ENCODE assay signal across 20 cellular contexts in the genomic region with DNA sequence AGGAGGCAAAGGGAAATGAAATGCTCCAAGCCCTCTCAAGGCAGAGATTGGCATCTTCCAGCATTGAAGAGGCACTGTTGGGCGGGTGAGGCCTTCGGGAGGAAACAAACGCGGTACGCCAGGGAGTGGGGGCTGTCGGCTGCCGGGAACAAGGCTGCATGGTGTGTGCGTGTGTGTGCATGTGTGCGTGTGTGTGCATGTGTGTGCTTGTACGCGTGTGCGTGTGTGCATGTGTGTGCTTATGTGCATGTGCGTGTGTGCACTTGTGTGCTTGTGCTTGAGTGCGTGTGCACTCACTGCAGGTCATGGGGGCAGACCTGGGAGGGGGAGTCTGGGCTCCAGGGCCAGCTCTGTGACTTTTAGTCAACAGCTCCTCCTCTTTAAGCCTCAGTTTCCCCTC.
DNase-seq lines count a peak whose midpoint lies in the region; ATAC-seq, FAIRE-seq and TF ChIP-seq lines count a peak whose summit lies in the region.
"Had no signal": no experiment of that assay in that cellular context is flagged by ENCODE, and none has a peak within 500 bp of the region (broad histone marks: within the 10 kb centered on the region; RNA-seq: fewer than 3 reads in every experiment).

No MANE protein-coding gene starts in this region.

- no peak overlapping the region for H3K23ac ChIP-seq in trophoblast cell (ENCODE audit: low read length)

- no peak for FAIRE-seq in GM12878 (lab: Jason Lieb, UNC)
- FAIRE-seq: A549, G401.6, GM12892, GM18507, HepG2 had no signal

- no peak overlapping the region for H4K91ac ChIP-seq in trophoblast cell (ENCODE audit: low read depth, low read length)

- no peak overlapping the region for H2BK120ac ChIP-seq in trophoblast cell (ENCODE audit: insufficient read depth, low read length, poor library complexity)

- H3K79me1 ChIP-seq in trophoblast cell (ENCODE audit: low read length), result no peaks in the 10 kb centered on the region

- TF ChIP-seq POLR2A in GM12878 (IDR thresholded peaks at IDR 0.05; ENCODE audit: low read depth, low read length), result no peak

- no peak overlapping the region for H2BK12ac ChIP-seq in trophoblast cell (ENCODE audit: low read length)

- H3K4me3 ChIP-seq in BLaER1, result no peak overlapping the region
- no peak overlapping the region for H3K4me3 ChIP-seq in GM12878
- H3K4me3 ChIP-seq in trophoblast cell (ENCODE audit: low read depth, low read length), result peak overlapping the region; percentile 69
- H3K4me3 ChIP-seq: A549, GM23338 had no signal

- DNase-seq in DMS79 treated with DMSO at 0.1 percent for 48 hours (lab: John Stamatoyannopoulos, UW), result peak; percentile 11
- no peak for DNase-seq in DMS79 (lab: John Stamatoyannopoulos, UW)
- DNase-seq in GM12878 (ENCODE audit: low read depth, low spot score), result no peak
- no peak for DNase-seq in trophoblast cell
- no peak for DNase-seq in stimulated activated CD4-positive, alpha-beta T cell treated with anti-CD3 and anti-CD28 coated beads, Interleukin-4, amount 100 ng/mL, for 1 hour
- DNase-seq: AML-193, Calu3, H7, Karpas-422, KBM-7 had no signal

- no TSS peak for BruUV-seq in GM12878 (replicated peaks; lab: Mats Ljungman, UMichigan)

- SMC1A ChIA-PET in GM12878 (lab: Charles Lee; ENCODE audit: uncharacterized antibody, unreplicated experiment), result no interaction called here

- POLR2A ChIA-PET in GM12878 (lab: Charles Lee), result no interaction called here

- H3K9ac ChIP-seq in BLaER1, result no peak overlapping the region
- no peak overlapping the region for H3K9ac ChIP-seq in GM12878 (ENCODE audit: control insufficient read depth, insufficient read depth, low read length)
- no peak overlapping the region for H3K9ac ChIP-seq in trophoblast cell (ENCODE audit: low read length)

- H4K8ac ChIP-seq in trophoblast cell (ENCODE audit: low read depth, low read length), result no peak overlapping the region

- no peak for TF ChIP-seq CTCF in GM12878 (IDR thresholded peaks at IDR 0.05 in 2 of 3, conservative IDR thresholded peaks at IDR 0.05 in 1 of 3; ENCODE audit: control insufficient read depth in 2 of 3, extremely low read depth in 1 of 3, insufficient read depth in 1 of 3, low read depth in 3 of 3, low read length in 3 of 3)

- no peaks in the 10 kb centered on the region for H3K9me3 ChIP-seq in BLaER1
- no peaks in the 10 kb centered on the region for H3K9me3 ChIP-seq in GM12878 (replicated peaks; ENCODE audit: control insufficient read depth, insufficient read depth, low read length)
- peaks cover 6% of the 10 kb centered on the region for H3K9me3 ChIP-seq in trophoblast cell (ENCODE audit: insufficient read depth, low read depth, low read length)
- H3K9me3 ChIP-seq: A549 had no signal

- no peak overlapping the region for H3K27ac ChIP-seq in BLaER1
- no peak overlapping the region for H3K27ac ChIP-seq in GM12878 (ENCODE audit: control insufficient read depth, insufficient read depth)
- no peak overlapping the region for H3K27ac ChIP-seq in trophoblast cell (ENCODE audit: low read depth, low read length)
- H3K27ac ChIP-seq: 22Rv1, A549 had no signal

- H2AFZ ChIP-seq in GM12878 (ENCODE audit: control insufficient read depth, low read depth, low read length) (no peak overlapping the region), trophoblast cell (ENCODE audit: insufficient read depth, low read length, poor library complexity) (no peak overlapping the region)
- H2AFZ ChIP-seq: GM23338 had no signal

- H4K20me1 ChIP-seq in BLaER1 (no peaks in the 10 kb centered on the region), GM12878 (ENCODE audit: control insufficient read depth, insufficient read depth) (no peaks in the 10 kb centered on the region)

- no peak overlapping the region for H3K4ac ChIP-seq in trophoblast cell (ENCODE audit: low read depth, low read length)

- H3K4me2 ChIP-seq in BLaER1, result peak overlapping the region; percentile 79
- no peak overlapping the region for H3K4me2 ChIP-seq in GM12878 (ENCODE audit: control insufficient read depth, insufficient read depth)
- no peak overlapping the region for H3K4me2 ChIP-seq in trophoblast cell (ENCODE audit: low read length)
- H3K4me2 ChIP-seq: A549, GM23338 had no signal

- H3K4me1 ChIP-seq in BLaER1 (peaks cover 74% of the 10 kb centered on the region), GM12878 (ENCODE audit: control insufficient read depth, insufficient read depth, low read length) (no peaks in the 10 kb centered on the region), trophoblast cell (ENCODE audit: control insufficient read depth in 1 of 2, insufficient read depth in 2 of 2, low read length in 2 of 2) (no peaks in the 10 kb centered on the region)
- H3K4me1 ChIP-seq: A549 had no signal

- in situ Hi-C loops in GM12878 (cut with MboI), result no loop called here

- no peak overlapping the region for H4K12ac ChIP-seq in trophoblast cell (ENCODE audit: low read depth, low read length)

- H2BK5ac ChIP-seq in trophoblast cell (ENCODE audit: low read depth, low read length, poor library complexity), result no peak overlapping the region

- intact Hi-C loops in GM12878 (cut with micrococcal nuclease; ENCODE audit: unreplicated experiment), result no loop called here

- H3K18ac ChIP-seq in trophoblast cell (ENCODE audit: low read length), result no peak overlapping the region

- no peak for TF ChIP-seq EP300 in GM12878 (IDR thresholded peaks at IDR 0.05; ENCODE audit: borderline replicate concordance in 1 of 2, control insufficient read depth in 1 of 2, low read depth in 2 of 2, low read length in 2 of 2)

- H2AK5ac ChIP-seq in trophoblast cell (ENCODE audit: low read length), result no peak overlapping the region

- no peak for TF ChIP-seq RAD21 in GM12878 (IDR thresholded peaks at IDR 0.05; ENCODE audit: insufficient read depth, low read depth, low read length)

- H3K27me3 ChIP-seq in BLaER1 (peaks cover 10% of the 10 kb centered on the region; the same call in 1 of the 2 replicates), GM12878 (replicated peaks in 1 of 2; ENCODE audit: control insufficient read depth in 2 of 2, insufficient read depth in 2 of 2, low read length in 1 of 2) (no peaks in the 10 kb centered on the region; a peak in 1 of 4 replicates), trophoblast cell (ENCODE audit: insufficient read depth, low read length) (no peaks in the 10 kb centered on the region)

- 84% methylated on average over 12 of the region's 14 CpGs for WGBS in GM12878 (ENCODE audit: insufficient coverage, insufficient replicate concordance, low lambda C conversion rate, missing lambda C conversion rate)
- WGBS in trophoblast cell (ENCODE audit: extremely low coverage, insufficient coverage, insufficient read length), result no CpG with 5 or more reads among the region's 14 CpGs

- no peaks in the 10 kb centered on the region for H3K36me3 ChIP-seq in BLaER1
- H3K36me3 ChIP-seq in GM12878 (ENCODE audit: control insufficient read depth in 2 of 2, insufficient read depth in 2 of 2, low read length in 1 of 2), result no peaks in the 10 kb centered on the region
- H3K36me3 ChIP-seq in trophoblast cell (ENCODE audit: control insufficient read depth in 1 of 2, insufficient read depth in 2 of 2, low read length in 2 of 2), result no peaks in the 10 kb centered on the region

- CTCF ChIA-PET in GM12878 (lab: Yijun Ruan, JAX), result no interaction called here

- RAD21 ChIA-PET in GM12878 (lab: Charles Lee; ENCODE audit: unreplicated experiment), result no interaction called here

- H3K14ac ChIP-seq in trophoblast cell (ENCODE audit: low read length), result no peak overlapping the region

- H3K79me2 ChIP-seq in GM12878 (ENCODE audit: control insufficient read depth, insufficient read depth, low read length) (no peaks in the 10 kb centered on the region), trophoblast cell (ENCODE audit: control insufficient read depth, insufficient read depth, low read length, poor library complexity) (no peaks in the 10 kb centered on the region)

- no peak for ATAC-seq in GM12878
- ATAC-seq in HG02885 (IDR thresholded peaks at IDR 0.05; ENCODE audit: poor library complexity, unreplicated experiment), result no peak
- ATAC-seq: A549; CD8-positive, alpha-beta T cell; GM23338 had no signal

TF ChIP-seq in GM12878, 131 proteins besides CTCF, POLR2A, EP300 and RAD21:
- no peak for TF ChIP-seq ATF7 (IDR thresholded peaks at IDR 0.05; ENCODE audit: low read depth)
- no peak for TF ChIP-seq KDM1A (IDR thresholded peaks at IDR 0.05; ENCODE audit: borderline replicate concordance)
- TF ChIP-seq, protein P1, sequence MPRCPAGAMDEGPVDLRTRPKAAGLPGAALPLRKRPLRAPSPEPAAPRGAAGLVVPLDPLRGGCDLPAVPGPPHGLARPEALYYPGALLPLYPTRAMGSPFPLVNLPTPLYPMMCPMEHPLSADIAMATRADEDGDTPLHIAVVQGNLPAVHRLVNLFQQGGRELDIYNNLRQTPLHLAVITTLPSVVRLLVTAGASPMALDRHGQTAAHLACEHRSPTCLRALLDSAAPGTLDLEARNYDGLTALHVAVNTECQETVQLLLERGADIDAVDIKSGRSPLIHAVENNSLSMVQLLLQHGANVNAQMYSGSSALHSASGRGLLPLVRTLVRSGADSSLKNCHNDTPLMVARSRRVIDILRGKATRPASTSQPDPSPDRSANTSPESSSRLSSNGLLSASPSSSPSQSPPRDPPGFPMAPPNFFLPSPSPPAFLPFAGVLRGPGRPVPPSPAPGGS (IDR thresholded peaks at IDR 0.05; ENCODE audit: borderline replicate concordance, insufficient read depth, low read depth, low read length, poor library complexity, severe bottlenecking), result peak; percentile 19
- TF ChIP-seq TARDBP (IDR thresholded peaks at IDR 0.05; ENCODE audit: borderline replicate concordance), result no peak
